8 cellular contexts compared by ENCODE assay signal in genomic region chr6:141483561-141484061, GRCh38.
DNase-seq lines count a peak whose midpoint lies in the region; ATAC-seq lines count a peak whose summit lies in the region.

No MANE protein-coding gene starts in this region.

- ATAC-seq in GM19438 (IDR thresholded peaks at IDR 0.05; ENCODE audit: low read depth, unreplicated experiment): peak; percentile 88
- ATAC-seq in HG03558 (IDR thresholded peaks at IDR 0.05; ENCODE audit: extremely low read depth, unreplicated experiment): peak; percentile 88

- H3K4me2 ChIP-seq in BLaER1 treated with 17β-estradiol and CSF1 and Interleukin-3, amounts not matched to agents 10 nM and 100 nM: peak overlapping the region; percentile 81 to 93 (median 87)

- peak overlapping the region; percentile 41 to 96 (median 91); a peak in 21 of 22 replicates for H3K27ac ChIP-seq in BLaER1 treated with 17β-estradiol and CSF1 and Interleukin-3, amounts not matched to agents 10 nM and 100 nM

- H3K27me3 ChIP-seq in BLaER1 treated with 17β-estradiol and CSF1 and Interleukin-3, amounts not matched to agents 10 nM and 100 nM: no peaks in the 10 kb centered on the region

- H3K9me3 Mint-ChIP-seq in activated naive CD8-positive, alpha-beta T cell (ENCODE audit: low read depth): no peaks in the 10 kb centered on the region
- H3K9me3 Mint-ChIP-seq in immature natural killer cell: no peaks in the 10 kb centered on the region

- H3K4me1 Mint-ChIP-seq in activated naive CD8-positive, alpha-beta T cell (ENCODE audit: low read depth): peaks cover 40% of the 10 kb centered on the region
- H3K4me1 Mint-ChIP-seq in immature natural killer cell: peaks cover 39 to 68% of the 10 kb centered on the region in 2 donors

- peak overlapping the region; percentile 39 to 64 (median 56) for H3K4me3 ChIP-seq in BLaER1 treated with 17β-estradiol and CSF1 and Interleukin-3, amounts not matched to agents 10 nM and 100 nM

- H3K4me3 Mint-ChIP-seq in activated naive CD8-positive, alpha-beta T cell: peak overlapping the region; percentile 80
- H3K4me3 Mint-ChIP-seq in immature natural killer cell: peak overlapping the region; percentile 79 to 94 (median 91)

- peak overlapping the region; percentile 93 for H3K27ac Mint-ChIP-seq in activated naive CD8-positive, alpha-beta T cell
- H3K27ac Mint-ChIP-seq in immature natural killer cell: peak overlapping the region; percentile 94 to 99 (median 98)

- H3K9me3 ChIP-seq in BLaER1 treated with 17β-estradiol and CSF1 and Interleukin-3, amounts not matched to agents 10 nM and 100 nM (replicated peaks in 1 of 11): peaks cover 0 to 51% (median 38%) of the 10 kb centered on the region in 11 experiments; a peak in 18 of 22 replicates

- no peaks in the 10 kb centered on the region for H4K20me1 ChIP-seq in BLaER1 treated with 17β-estradiol and CSF1 and Interleukin-3, amounts not matched to agents 10 nM and 100 nM

- no peaks in the 10 kb centered on the region for H3K27me3 Mint-ChIP-seq in activated naive CD8-positive, alpha-beta T cell
- peaks cover 0 to 6% (median 6%) of the 10 kb centered on the region in 3 donors for H3K27me3 Mint-ChIP-seq in immature natural killer cell (ENCODE audit: low read depth in 3 of 3)

- H3K4me1 ChIP-seq in BLaER1 treated with 17β-estradiol and CSF1 and Interleukin-3, amounts not matched to agents 10 nM and 100 nM: peaks cover 24 to 56% (median 39%) of the 10 kb centered on the region in 10 experiments

- H3K9ac ChIP-seq in BLaER1 treated with 17β-estradiol and CSF1 and Interleukin-3, amounts not matched to agents 10 nM and 100 nM: peak overlapping the region; percentile 47 to 78 (median 69); a peak in 21 of 22 replicates

- DNase-seq in RPMI8226: peak; percentile 78
- peak; percentile 80 for DNase-seq in immature natural killer cell
- DNase-seq in stimulated activated CD4-positive, alpha-beta T cell treated with anti-CD3 and anti-CD28 coated beads, Interleukin-4, amount 100 ng/mL, for 48 hours (ENCODE audit: low read depth in 2 of 2): peak; percentile 9 to 39
- no peak for DNase-seq in NCI-H82 treated with DMSO at 0.1 percent for 48 hours (lab: John Stamatoyannopoulos, UW; ENCODE audit: unreplicated experiment)

- peaks cover 2% of the 10 kb centered on the region for H3K36me3 Mint-ChIP-seq in activated naive CD8-positive, alpha-beta T cell
- H3K36me3 Mint-ChIP-seq in immature natural killer cell: no peaks in the 10 kb centered on the region

- no peaks in the 10 kb centered on the region; a peak in 1 of 22 replicates for H3K36me3 ChIP-seq in BLaER1 treated with 17β-estradiol and CSF1 and Interleukin-3, amounts not matched to agents 10 nM and 100 nM
